8 cellular contexts compared by ENCODE assay signal in genomic region chr3:96806336-96806735, GRCh38. TPM values are rescaled to one million over a fixed set of nuclear protein-coding genes. Genes with fewer than 3 reads are reported as not detected.
"Had no signal": no experiment of that assay in that cellular context is flagged by ENCODE, and none has a peak within 500 bp of the region (broad histone marks: within the 10 kb centered on the region; RNA-seq: fewer than 3 reads in every experiment).

No MANE protein-coding gene starts in this region.

- DNase-seq: GM23248, GOT3, H7, H9, HCEC 1CT, HFFc6 had no signal

- H3K9me3 ChIP-seq: HAP-1 had no signal

- H3K36me3 ChIP-seq: HAP-1 had no signal

- H3K4me3 ChIP-seq: GM23248, GM23338, HAP-1 had no signal

- H3K27ac ChIP-seq: GM23248 had no signal

RNA-seq across cellular contexts. Expression of gene EPHA6, which starts 8.1 kb away (rescaled TPM):
- total RNA-seq: GM23248, HFFc6 had no signal
